Comparison of ENCODE assay signal across 8 cellular contexts in the genomic region with DNA sequence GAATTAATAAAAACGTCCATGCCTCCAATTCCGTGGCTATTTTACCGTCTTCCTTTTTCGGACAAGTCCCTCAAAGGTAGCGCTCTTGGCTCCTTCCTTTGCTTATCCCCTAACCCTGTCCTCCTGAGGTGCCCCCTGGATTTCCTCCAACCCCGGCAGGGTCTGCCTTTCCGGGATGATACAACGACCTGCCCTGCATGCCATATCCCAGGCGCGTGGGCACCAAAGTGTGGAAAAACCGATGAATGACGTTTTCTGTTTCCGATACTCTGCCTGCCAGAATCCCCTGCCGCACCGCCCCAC. TPM values are rescaled to one million over a fixed set of nuclear protein-coding genes. Genes with fewer than 3 reads are reported as not detected.
DNase-seq lines count a peak whose midpoint lies in the region; ATAC-seq and TF ChIP-seq lines count a peak whose summit lies in the region.

No MANE protein-coding gene starts in this region.

- no peak for ATAC-seq in naive thymus-derived CD8-positive, alpha-beta T cell
- no peak for ATAC-seq in GM19397 (IDR thresholded peaks at IDR 0.05; ENCODE audit: unreplicated experiment)
- ATAC-seq in GM21717 (IDR thresholded peaks at IDR 0.05; ENCODE audit: unreplicated experiment), result no peak
- ATAC-seq in HG02840 (IDR thresholded peaks at IDR 0.05; ENCODE audit: low FRiP score, unreplicated experiment), result no peak

- peaks cover 0 to 4% (median 0%) of the 10 kb centered on the region in 9 donors for H3K9me3 Mint-ChIP-seq in naive thymus-derived CD8-positive, alpha-beta T cell

- H3K27me3 Mint-ChIP-seq in naive thymus-derived CD8-positive, alpha-beta T cell, result peaks cover 0 to 19% (median 6%) of the 10 kb centered on the region in 5 donors

- H3K4me1 Mint-ChIP-seq in naive thymus-derived CD8-positive, alpha-beta T cell, result peaks cover 4 to 11% (median 6%) of the 10 kb centered on the region in 4 donors

- H3K4me3 Mint-ChIP-seq in naive thymus-derived CD8-positive, alpha-beta T cell, result peak overlapping the region; percentile 83 to 99 (median 92)

- H3K27ac ChIP-seq in duodenal mucosa (ENCODE audit: low read depth, low read length), result no peak overlapping the region

- no peaks in the 10 kb centered on the region; the same call in 1 of the 2 replicates for H3K36me3 ChIP-seq in MG63
- peaks cover 10 to 22% of the 10 kb centered on the region in 2 donors for H3K36me3 ChIP-seq in duodenal mucosa (ENCODE audit: control insufficient read depth in 1 of 2, insufficient read depth in 2 of 2, low read length in 2 of 2)

- POLR2A ChIA-PET in naive thymus-derived CD8-positive, alpha-beta T cell (lab: Charles Lee), result interaction anchor here (0.6 kb wide), 1 partner anchor 1113 kb away, joined by 3 read pairs; a partner anchor contains a TSS

- H3K9me3 ChIP-seq in MG63 (no peaks in the 10 kb centered on the region), duodenal mucosa (ENCODE audit: control insufficient read depth in 1 of 2, low read length in 2 of 2) (no peaks in the 10 kb centered on the region)

- peak overlapping the region; percentile 16 to 56 for H3K9ac ChIP-seq in duodenal mucosa (ENCODE audit: low read depth in 1 of 2, low read length in 2 of 2)

- no peaks in the 10 kb centered on the region for H3K27me3 ChIP-seq in MG63
- no peaks in the 10 kb centered on the region for H3K27me3 ChIP-seq in duodenal mucosa (ENCODE audit: control insufficient read depth in 1 of 2, insufficient read depth in 2 of 2, low read length in 2 of 2)

- DNase-seq in AG09309 (ENCODE audit: low read depth), result no peak
- DNase-seq in MG63, result no peak
- DNase-seq in naive thymus-derived CD8-positive, alpha-beta T cell, result no peak
- DNase-seq in NCI-H446 (lab: John Stamatoyannopoulos, UW), result no peak

- TF ChIP-seq CTCF in AG09309 (IDR thresholded peaks at IDR 0.05; ENCODE audit: control insufficient read depth, insufficient read depth, low read depth, low read length, missing control alignments), result no peak

- H3K36me3 Mint-ChIP-seq in naive thymus-derived CD8-positive, alpha-beta T cell, result peaks cover 0 to 22% (median 5%) of the 10 kb centered on the region in 3 donors

- H3K4me3 ChIP-seq in AG09309 (ENCODE audit: control insufficient read depth, low read depth, low read length) (peak overlapping the region; percentile 62), MG63 (peak overlapping the region; percentile 77), duodenal mucosa (ENCODE audit: low read depth in 1 of 2, low read length in 2 of 2) (peak overlapping the region; percentile 86 to 87)

- peak overlapping the region; percentile 89 to 99 (median 97) for H3K27ac Mint-ChIP-seq in naive thymus-derived CD8-positive, alpha-beta T cell

- peaks cover 0 to 3% of the 10 kb centered on the region in 2 donors for H3K4me1 ChIP-seq in duodenal mucosa (ENCODE audit: control insufficient read depth in 1 of 2, insufficient read depth in 2 of 2, low read length in 2 of 2)

RNA-seq across cellular contexts. Expression of a gene that starts 0.7 kb away (rescaled TPM):
- total RNA-seq in MG63 (2014; rRNA removed; shearing (Covaris generic); ENCODE audit: low replicate concordance), result 35.1 and 36.1 TPM in 2 replicates
- total RNA-seq in naive thymus-derived CD8-positive, alpha-beta T cell, result 10 to 100 TPM; 12.7 to 15.2 TPM
- polyA plus RNA-seq in naive thymus-derived CD8-positive, alpha-beta T cell, result 10 to 100 TPM in 1 of 3 donors, 1 to 10 TPM in 2; 6.8 to 13.7 (median 8.5) TPM

RNA-seq across cellular contexts. Expression of a gene that starts 54.7 kb away (rescaled TPM):
- total RNA-seq in MG63 (2014; rRNA removed; shearing (Covaris generic); ENCODE audit: low replicate concordance), result not detected in 2 replicates
- not detected for total RNA-seq in naive thymus-derived CD8-positive, alpha-beta T cell
- not detected for polyA plus RNA-seq in naive thymus-derived CD8-positive, alpha-beta T cell
